In the genomic region with DNA sequence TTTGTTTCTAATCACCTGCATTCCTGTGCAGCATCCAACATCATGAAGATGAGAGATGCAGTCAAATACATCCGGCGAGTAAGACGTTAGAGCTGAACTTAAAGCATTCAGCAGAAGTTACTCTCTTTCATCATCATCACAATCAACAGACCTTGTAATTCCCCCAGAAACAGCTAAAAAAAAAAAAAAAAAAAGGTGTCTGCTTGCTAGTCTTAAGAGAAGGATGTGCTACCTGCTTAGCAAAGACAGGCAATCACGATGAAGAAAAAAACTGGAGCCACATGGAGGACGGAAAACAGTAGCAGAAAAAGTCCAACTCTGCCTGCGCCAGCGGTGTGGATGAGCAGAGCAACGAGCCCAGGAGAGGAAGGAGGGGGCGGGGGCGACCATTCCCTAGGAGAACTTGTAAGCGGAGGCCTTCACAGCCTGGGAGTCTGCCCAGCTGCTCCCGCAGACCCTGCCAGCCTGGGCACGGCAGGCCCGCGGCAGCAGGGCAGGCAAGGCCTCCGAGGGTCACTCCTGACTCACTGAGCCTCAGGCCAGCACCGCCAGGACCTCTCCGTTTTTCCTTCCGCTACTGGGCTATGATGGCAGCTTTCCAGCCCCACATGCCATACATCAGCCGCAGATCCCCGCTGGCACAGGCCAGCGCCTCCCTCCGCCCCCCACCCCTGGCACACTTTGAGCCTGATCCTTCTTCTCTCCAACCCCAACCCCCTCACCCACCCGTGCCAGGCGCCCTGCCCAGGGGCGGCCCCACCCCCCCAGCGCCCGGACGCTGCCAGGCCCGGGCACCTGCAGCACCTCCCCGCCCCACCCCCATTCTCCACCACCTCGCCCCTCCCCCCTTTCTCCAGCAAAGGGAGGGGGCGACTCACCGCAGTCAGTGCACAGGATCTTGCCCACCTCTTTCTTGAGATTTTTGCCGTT, we compare ENCODE assay signal across 9 cellular contexts. TPM values are rescaled to one million over a fixed set of nuclear protein-coding genes. Genes with fewer than 3 reads are reported as not detected.
DNase-seq lines count a peak whose midpoint lies in the region; ATAC-seq, FAIRE-seq and TF ChIP-seq lines count a peak whose summit lies in the region.
"Had no signal": no experiment of that assay in that cellular context is flagged by ENCODE, and none has a peak within 500 bp of the region (broad histone marks: within the 10 kb centered on the region; RNA-seq: fewer than 3 reads in every experiment).

No MANE protein-coding gene starts in this region.

- H3K27ac Mint-ChIP-seq in mesothelial cell of epicardium, result no peak overlapping the region

- peak; percentile 75 for FAIRE-seq in H54 (lab: Jason Lieb, UNC)
- FAIRE-seq: K562 had no signal

- peaks cover 0 to 13% (median 3%) of the 10 kb centered on the region in 11 experiments; a peak in 4 of 22 replicates for H4K20me1 ChIP-seq in BLaER1 treated with 17β-estradiol and CSF1 and Interleukin-3, amounts not matched to agents 10 nM and 100 nM

- H3K36me3 ChIP-seq in BLaER1 treated with 17β-estradiol and CSF1 and Interleukin-3, amounts not matched to agents 10 nM and 100 nM, result no peaks in the 10 kb centered on the region
- H3K36me3 ChIP-seq in esophagus (ENCODE audit: control insufficient read depth in 2 of 2, insufficient read depth in 2 of 2, low read length in 1 of 2) (no peaks in the 10 kb centered on the region), upper lobe of left lung (no peaks in the 10 kb centered on the region)

- no peaks in the 10 kb centered on the region for H3K9me3 ChIP-seq in BLaER1 treated with 17β-estradiol and CSF1 and Interleukin-3, amounts not matched to agents 10 nM and 100 nM (replicated peaks in 1 of 11)
- no peaks in the 10 kb centered on the region for H3K9me3 ChIP-seq in esophagus (ENCODE audit: control insufficient read depth in 2 of 2, insufficient read depth in 1 of 2, low read depth in 1 of 2, low read length in 1 of 2)
- H3K9me3 ChIP-seq in upper lobe of left lung, result no peaks in the 10 kb centered on the region

- peak overlapping the region in 8 of 10 experiments; percentile 56 to 75 (median 66); a peak in 13 of 20 replicates for H3K4me3 ChIP-seq in BLaER1 treated with 17β-estradiol and CSF1 and Interleukin-3, amounts not matched to agents 10 nM and 100 nM
- H3K4me3 ChIP-seq in esophagus (ENCODE audit: low read depth in 1 of 2, low read length in 2 of 2), result peak overlapping the region; percentile 52 to 56
- H3K4me3 ChIP-seq in upper lobe of left lung, result peak overlapping the region; percentile 51 to 74 (median 62)
- H3K4me3 ChIP-seq: K562 had no signal

- H3K36me3 Mint-ChIP-seq in mesothelial cell of epicardium, result no peaks in the 10 kb centered on the region

- TF ChIP-seq CTCF in mesothelial cell of epicardium (IDR thresholded peaks at IDR 0.05; ENCODE audit: unreplicated experiment) (no peak), upper lobe of left lung (IDR thresholded peaks at IDR 0.05) (no peak)

- no peak overlapping the region for H3K9ac ChIP-seq in BLaER1 treated with 17β-estradiol and CSF1 and Interleukin-3, amounts not matched to agents 10 nM and 100 nM

- H3K4me3 Mint-ChIP-seq in mesothelial cell of epicardium, result peak overlapping the region; percentile 56

- no peaks in the 10 kb centered on the region for H3K9me3 Mint-ChIP-seq in mesothelial cell of epicardium

- TF ChIP-seq POLR2A in H54 (IDR thresholded peaks at IDR 0.05; ENCODE audit: low read depth, low read length) (peak; percentile 44; the same call in 1 of the 2 replicates), upper lobe of left lung (IDR thresholded peaks at IDR 0.05) (peak in 1 of 4 donors; percentile 14)

- no peak for TF ChIP-seq EP300 in upper lobe of left lung (IDR thresholded peaks at IDR 0.05)

- 8 to 11% methylated on average over 30 to 35 of the region's 35 CpGs for WGBS in esophagus, 2 donors
- 15% methylated on average over 20 to 24 of the region's 35 CpGs for WGBS in upper lobe of left lung, 2 donors

- peaks cover 9% of the 10 kb centered on the region for H3K4me1 Mint-ChIP-seq in mesothelial cell of epicardium

- peaks cover 86% of the 10 kb centered on the region for H3K27me3 Mint-ChIP-seq in mesothelial cell of epicardium (ENCODE audit: low read depth)

- H3K4me1 ChIP-seq in BLaER1 treated with 17β-estradiol and CSF1 and Interleukin-3, amounts not matched to agents 10 nM and 100 nM, result peaks cover 18 to 38% (median 24%) of the 10 kb centered on the region in 10 experiments
- peaks cover 5 to 7% of the 10 kb centered on the region in 2 donors for H3K4me1 ChIP-seq in esophagus (ENCODE audit: control insufficient read depth in 2 of 2, insufficient read depth in 2 of 2, low read length in 1 of 2)
- H3K4me1 ChIP-seq in upper lobe of left lung, result peaks cover 35 to 47% (median 38%) of the 10 kb centered on the region in 4 donors

- ATAC-seq in upper lobe of left lung (ENCODE audit: low FRiP score in 2 of 2) (peak; percentile 42 to 65), GM19324 (IDR thresholded peaks at IDR 0.05; ENCODE audit: low FRiP score, unreplicated experiment) (no peak)

- peak overlapping the region; percentile 89 to 99 (median 98) for H3K4me2 ChIP-seq in BLaER1 treated with 17β-estradiol and CSF1 and Interleukin-3, amounts not matched to agents 10 nM and 100 nM

- H3K27ac ChIP-seq in BLaER1 treated with 17β-estradiol and CSF1 and Interleukin-3, amounts not matched to agents 10 nM and 100 nM, result no peak overlapping the region
- H3K27ac ChIP-seq in esophagus (ENCODE audit: low read depth in 2 of 2, low read length in 1 of 2) (peak overlapping the region; percentile 8 to 41), upper lobe of left lung (peak overlapping the region in 3 of 4 donors; percentile 26 to 68 (median 58))

- peaks cover 65 to 85% (median 76%) of the 10 kb centered on the region in 11 experiments for H3K27me3 ChIP-seq in BLaER1 treated with 17β-estradiol and CSF1 and Interleukin-3, amounts not matched to agents 10 nM and 100 nM
- peaks cover 0 to 11% of the 10 kb centered on the region in 2 donors for H3K27me3 ChIP-seq in esophagus (ENCODE audit: control insufficient read depth in 1 of 2, insufficient read depth in 2 of 2, low read length in 2 of 2)
- H3K27me3 ChIP-seq in upper lobe of left lung, result peaks cover 0 to 12% (median 6%) of the 10 kb centered on the region in 4 donors

- DNase-seq in H54 (ENCODE audit: insufficient read length, low spot score) (peak; percentile 80), SW480 (ENCODE audit: low spot score) (peak; percentile 70), mesothelial cell of epicardium (ENCODE audit: low spot score in 2 of 2, unreplicated experiment in 2 of 2) (peak in 1 of 2 experiments; percentile 40), upper lobe of left lung (peak; percentile 53 to 75), dedifferentiated amniotic fluid mesenchymal stem cell (ENCODE audit: extremely low spot score) (no peak)

RNA-seq across cellular contexts. Expression of gene NRG2, which starts 1.3 kb away (rescaled TPM):
- polyA plus RNA-seq in esophagus, result 1 to 10 TPM; 1.7 to 1.8 TPM
- 2.0 to 2.8 TPM (median 2.0 TPM) in 3 replicates for total RNA-seq in mesothelial cell of epicardium
- total RNA-seq in upper lobe of left lung, result 1 to 10 TPM in 3 of 6 donors, under 1 TPM in 3; 0.46 to 4.2 (median 1.5) TPM
- total RNA-seq: K562 had no signal
- polyA plus RNA-seq: K562 had no signal

Comparison
In these comparisons a context has a peak if more than half of its experiments do, and no peak if none do; other contexts are left out.
1. H3K27ac ChIP-seq: peak in esophagus (2 of 2) and upper lobe of left lung (3 of 4); none in BLaER1 treated with 17β-estradiol and CSF1 and Interleukin-3, amounts not matched to agents 10 nM and 100 nM (0 of 11).
2. Peak in every context shown above with its lines, with median percentiles within 50 percentile points of each other: H3K4me3 ChIP-seq.